Comparison of ENCODE assay signal across 10 cellular contexts in the genomic region with DNA sequence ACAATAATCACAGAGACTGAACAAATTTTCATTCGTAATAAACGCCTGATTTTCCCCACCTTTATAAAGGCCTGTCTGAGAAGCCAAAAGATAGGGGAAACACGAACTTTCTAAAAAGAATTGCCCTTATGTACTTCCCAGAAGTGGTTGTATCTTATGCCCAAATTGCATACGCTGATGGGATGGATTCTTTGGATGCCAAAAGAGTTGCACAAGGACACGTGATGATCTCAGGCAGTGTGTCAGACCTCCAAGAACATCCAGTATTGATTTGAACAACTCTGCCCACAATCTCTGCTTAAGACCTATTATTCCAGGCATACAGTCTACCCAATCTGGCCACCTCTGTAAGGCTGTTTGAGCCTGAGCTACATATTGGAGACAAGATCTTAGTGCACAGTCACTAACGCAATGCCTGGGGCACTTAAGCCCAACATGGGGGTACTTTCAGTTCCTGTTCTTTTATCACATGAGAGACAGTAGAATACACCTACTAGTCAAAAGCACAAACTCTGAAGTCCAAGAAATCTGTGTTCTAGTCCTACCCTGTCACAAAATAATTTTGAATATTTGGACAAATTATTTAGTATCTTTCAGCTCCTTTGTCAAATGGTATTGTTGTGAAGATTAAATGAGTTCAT.
DNase-seq lines count a peak whose midpoint lies in the region; ATAC-seq lines count a peak whose summit lies in the region.
"Had no signal": no experiment of that assay in that cellular context is flagged by ENCODE, and none has a peak within 500 bp of the region (broad histone marks: within the 10 kb centered on the region; RNA-seq: fewer than 3 reads in every experiment).

No MANE protein-coding gene starts in this region.

- H3K9me3 ChIP-seq in neuron (ENCODE audit: low read length) = no peaks in the 10 kb centered on the region

- peak; percentile 77 for ATAC-seq in GM18868 (IDR thresholded peaks at IDR 0.05; ENCODE audit: unreplicated experiment)
- ATAC-seq in HG02973 (IDR thresholded peaks at IDR 0.05; ENCODE audit: unreplicated experiment) = peak; percentile 60

- DNase-seq in SIG-M5 (lab: John Stamatoyannopoulos, UW) (peak; percentile 12), medulla oblongata (ENCODE audit: extremely low spot score) (no peak)
- no peak for DNase-seq in central memory CD4-positive, alpha-beta T cell
- DNase-seq in effector CD8-positive, alpha-beta T cell (lab: John Stamatoyannopoulos, UW) = no peak
- no peak for DNase-seq in activated CD4-positive, CD25-positive, alpha-beta regulatory T cell (lab: John Stamatoyannopoulos, UW)
- DNase-seq: activated effector memory CD4-positive, alpha-beta T cell treated with anti-CD3 and anti-CD28 coated beads, Interleukin-2, amount 50 U/mL, for 16 hours had no signal

- H3K4me3 ChIP-seq in neuron (ENCODE audit: low read length) = no peak overlapping the region
- H3K4me3 ChIP-seq: lung had no signal

- peaks cover 44% of the 10 kb centered on the region for H3K4me1 ChIP-seq in neuron (ENCODE audit: insufficient read depth, low read length)

- no peaks in the 10 kb centered on the region for H3K36me3 ChIP-seq in neuron (ENCODE audit: insufficient read depth, low read length)

- H3K27me3 ChIP-seq in neuron (ENCODE audit: insufficient read depth, low read length) = no peaks in the 10 kb centered on the region

- H2AFZ ChIP-seq in neuron (ENCODE audit: low read depth, low read length) = peak overlapping the region; percentile 12
